ENCODE assay signal across 24 cellular contexts in the genomic region with DNA sequence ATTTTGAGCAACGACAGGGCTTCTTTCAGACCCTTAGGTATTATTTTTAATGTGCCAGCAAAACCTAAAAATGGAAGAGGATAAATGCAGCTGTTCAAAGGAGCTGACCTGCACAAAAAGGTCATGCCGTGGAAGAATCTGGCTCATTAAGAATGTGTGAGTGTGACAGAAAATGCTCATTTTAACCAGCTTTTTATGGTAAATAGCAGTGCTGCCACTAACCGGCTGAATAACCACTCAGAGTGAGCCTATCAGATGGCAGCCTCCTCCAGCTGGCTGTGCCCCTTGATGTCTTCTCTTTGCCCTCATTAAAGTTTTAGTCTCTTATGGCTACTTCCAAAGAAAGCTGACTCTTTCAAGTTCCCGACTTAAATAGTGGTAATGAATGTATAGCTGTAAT.
"Had no signal": no experiment of that assay in that cellular context is flagged by ENCODE, and none has a peak within 500 bp of the region (broad histone marks: within the 10 kb centered on the region; RNA-seq: fewer than 3 reads in every experiment).

No MANE protein-coding gene starts in this region.

- ATAC-seq: left colon; left ventricle myocardium superior; lower lobe of right lung; natural killer cell treated with Interleukin-12 subunit alpha and Interleukin-12 subunit beta and Interleukin-15 and Interleukin-18, amount 100 ng/mL, for 72 hours; sciatic nerve; stimulated activated memory B cell treated with anti-CD40 and anti-IgM and Interleukin-4, amounts not matched to agents 10 μg/mL and 1 μg/mL and 100 μg/mL, for 72 hours; stimulated activated naive CD8-positive, alpha-beta T cell treated with anti-CD3 and anti-CD28 coated beads, Interleukin-15, Interleukin-2, amounts not matched to agents 100 U/mL and 50 U/mL, for 24 hours had no signal

- H3K9me3 Mint-ChIP-seq: immature natural killer cell; natural killer cell treated with Interleukin-12 subunit alpha and Interleukin-12 subunit beta and Interleukin-15 and Interleukin-18, amount 100 ng/mL, for 72 hours; stimulated activated memory B cell treated with anti-CD40 and anti-IgM and Interleukin-4, amounts not matched to agents 10 μg/mL and 1 μg/mL and 100 μg/mL, for 72 hours; type B pancreatic cell had no signal

- H3K4me3 ChIP-seq: coronary artery, esophagus squamous epithelium, lower lobe of right lung, prostate gland, right atrium auricular region, spleen, testis, tibial artery had no signal

- H3K9me3 ChIP-seq: esophagus squamous epithelium, lower lobe of right lung, prostate gland, right atrium auricular region, spleen, testis, tibial artery had no signal

- H3K36me3 Mint-ChIP-seq: immature natural killer cell; naive B cell; natural killer cell treated with Interleukin-12 subunit alpha and Interleukin-12 subunit beta and Interleukin-15 and Interleukin-18, amount 100 ng/mL, for 72 hours; stimulated activated memory B cell treated with anti-CD40 and anti-IgM and Interleukin-4, amounts not matched to agents 10 μg/mL and 1 μg/mL and 100 μg/mL, for 72 hours; type B pancreatic cell had no signal

- H3K27ac Mint-ChIP-seq: immature natural killer cell; naive B cell; natural killer cell treated with Interleukin-12 subunit alpha and Interleukin-12 subunit beta and Interleukin-15 and Interleukin-18, amount 100 ng/mL, for 72 hours; stimulated activated memory B cell treated with anti-CD40 and anti-IgM and Interleukin-4, amounts not matched to agents 10 μg/mL and 1 μg/mL and 100 μg/mL, for 72 hours had no signal

- H3K27ac ChIP-seq: coronary artery, esophagus squamous epithelium, lower lobe of right lung, prostate gland, right atrium auricular region, spleen, testis, tibial artery had no signal

- DNase-seq: dermis blood vessel endothelial cell; effector memory CD4-positive, alpha-beta T cell; esophagus squamous epithelium; glutamatergic neuron; immature natural killer cell; islet precursor cell; kidney glomerular epithelial cell; left colon; left ventricle myocardium superior; lower lobe of right lung; naive B cell; spleen; stimulated activated CD4-positive, alpha-beta T cell treated with anti-CD3 and anti-CD28 coated beads, Interleukin-4, amount 100 ng/mL, for 4 hours; stimulated activated naive CD8-positive, alpha-beta T cell treated with anti-CD3 and anti-CD28 coated beads, Interleukin-15, Interleukin-2, amounts not matched to agents 100 U/mL and 50 U/mL, for 24 hours; substantia nigra; testis; tibial artery had no signal

- H3K36me3 ChIP-seq: esophagus squamous epithelium, lower lobe of right lung, prostate gland, right atrium auricular region, spleen, tibial artery had no signal

- H3K27me3 Mint-ChIP-seq: stimulated activated memory B cell treated with anti-CD40 and anti-IgM and Interleukin-4, amounts not matched to agents 10 μg/mL and 1 μg/mL and 100 μg/mL, for 72 hours; type B pancreatic cell had no signal

- H3K4me3 Mint-ChIP-seq: immature natural killer cell; naive B cell; natural killer cell treated with Interleukin-12 subunit alpha and Interleukin-12 subunit beta and Interleukin-15 and Interleukin-18, amount 100 ng/mL, for 72 hours; stimulated activated memory B cell treated with anti-CD40 and anti-IgM and Interleukin-4, amounts not matched to agents 10 μg/mL and 1 μg/mL and 100 μg/mL, for 72 hours; type B pancreatic cell had no signal

- H3K4me1 Mint-ChIP-seq: naive B cell; stimulated activated memory B cell treated with anti-CD40 and anti-IgM and Interleukin-4, amounts not matched to agents 10 μg/mL and 1 μg/mL and 100 μg/mL, for 72 hours had no signal

- H3K27me3 ChIP-seq: esophagus squamous epithelium, right atrium auricular region, testis, tibial artery had no signal

- H3K4me1 ChIP-seq: esophagus squamous epithelium, lower lobe of right lung, prostate gland, tibial artery had no signal
